In the genomic region with DNA sequence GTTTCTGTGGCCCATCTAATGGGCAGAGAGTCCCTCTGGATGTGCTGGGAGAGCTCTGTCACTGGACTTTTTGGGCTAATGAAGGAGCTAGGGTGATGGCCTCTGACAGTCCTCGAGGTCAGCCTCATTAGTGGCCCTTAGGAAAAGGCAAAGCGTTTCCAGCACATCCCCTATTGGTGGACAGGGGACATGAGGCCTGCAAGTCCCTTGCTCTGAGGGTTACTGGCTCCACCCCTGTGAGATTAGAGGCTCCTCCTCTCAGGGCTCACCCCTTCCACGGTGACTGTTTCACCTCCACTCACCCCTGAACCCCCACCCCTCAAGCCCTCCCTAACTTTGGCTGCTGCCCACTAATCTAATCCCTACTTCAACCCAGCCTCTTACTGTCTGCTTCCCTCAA, we compare ENCODE assay signal across 1 cellular context.
TF ChIP-seq lines count a peak whose summit lies in the region.

No MANE protein-coding gene starts in this region.

TF ChIP-seq in GM12878, 131 proteins besides CTCF, POLR2A, EP300 and RAD21:
- no peak for TF ChIP-seq SMAD1 (IDR thresholded peaks at IDR 0.05; ENCODE audit: low read depth, partially characterized antibody)
- no peak for TF ChIP-seq EZH2 (IDR thresholded peaks at IDR 0.05; ENCODE audit: borderline replicate concordance, control insufficient read depth, low read depth, low read length)
- TF ChIP-seq SP1 (IDR thresholded peaks at IDR 0.05; ENCODE audit: low read depth, low read length) = no peak
- TF ChIP-seq NR2C1 (IDR thresholded peaks at IDR 0.05) = no peak
- TF ChIP-seq FOXM1 (IDR thresholded peaks at IDR 0.05; ENCODE audit: low read depth, low read length) = no peak
- TF ChIP-seq, protein P1, sequence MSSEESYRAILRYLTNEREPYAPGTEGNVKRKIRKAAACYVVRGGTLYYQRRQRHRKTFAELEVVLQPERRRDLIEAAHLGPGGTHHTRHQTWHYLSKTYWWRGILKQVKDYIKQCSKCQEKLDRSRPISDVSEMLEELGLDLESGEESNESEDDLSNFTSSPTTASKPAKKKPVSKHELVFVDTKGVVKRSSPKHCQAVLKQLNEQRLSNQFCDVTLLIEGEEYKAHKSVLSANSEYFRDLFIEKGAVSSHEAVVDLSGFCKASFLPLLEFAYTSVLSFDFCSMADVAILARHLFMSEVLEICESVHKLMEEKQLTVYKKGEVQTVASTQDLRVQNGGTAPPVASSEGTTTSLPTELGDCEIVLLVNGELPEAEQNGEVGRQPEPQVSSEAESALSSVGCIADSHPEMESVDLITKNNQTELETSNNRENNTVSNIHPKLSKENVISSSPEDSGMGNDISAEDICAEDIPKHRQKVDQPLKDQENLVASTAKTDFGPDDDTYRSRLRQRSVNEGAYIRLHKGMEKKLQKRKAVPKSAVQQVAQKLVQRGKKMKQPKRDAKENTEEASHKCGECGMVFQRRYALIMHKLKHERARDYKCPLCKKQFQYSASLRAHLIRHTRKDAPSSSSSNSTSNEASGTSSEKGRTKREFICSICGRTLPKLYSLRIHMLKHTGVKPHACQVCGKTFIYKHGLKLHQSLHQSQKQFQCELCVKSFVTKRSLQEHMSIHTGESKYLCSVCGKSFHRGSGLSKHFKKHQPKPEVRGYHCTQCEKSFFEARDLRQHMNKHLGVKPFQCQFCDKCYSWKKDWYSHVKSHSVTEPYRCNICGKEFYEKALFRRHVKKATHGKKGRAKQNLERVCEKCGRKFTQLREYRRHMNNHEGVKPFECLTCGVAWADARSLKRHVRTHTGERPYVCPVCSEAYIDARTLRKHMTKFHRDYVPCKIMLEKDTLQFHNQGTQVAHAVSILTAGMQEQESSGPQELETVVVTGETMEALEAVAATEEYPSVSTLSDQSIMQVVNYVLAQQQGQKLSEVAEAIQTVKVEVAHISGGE (CRISPR knock-in tag; IDR thresholded peaks at IDR 0.05) = no peak
- TF ChIP-seq, protein P2, sequence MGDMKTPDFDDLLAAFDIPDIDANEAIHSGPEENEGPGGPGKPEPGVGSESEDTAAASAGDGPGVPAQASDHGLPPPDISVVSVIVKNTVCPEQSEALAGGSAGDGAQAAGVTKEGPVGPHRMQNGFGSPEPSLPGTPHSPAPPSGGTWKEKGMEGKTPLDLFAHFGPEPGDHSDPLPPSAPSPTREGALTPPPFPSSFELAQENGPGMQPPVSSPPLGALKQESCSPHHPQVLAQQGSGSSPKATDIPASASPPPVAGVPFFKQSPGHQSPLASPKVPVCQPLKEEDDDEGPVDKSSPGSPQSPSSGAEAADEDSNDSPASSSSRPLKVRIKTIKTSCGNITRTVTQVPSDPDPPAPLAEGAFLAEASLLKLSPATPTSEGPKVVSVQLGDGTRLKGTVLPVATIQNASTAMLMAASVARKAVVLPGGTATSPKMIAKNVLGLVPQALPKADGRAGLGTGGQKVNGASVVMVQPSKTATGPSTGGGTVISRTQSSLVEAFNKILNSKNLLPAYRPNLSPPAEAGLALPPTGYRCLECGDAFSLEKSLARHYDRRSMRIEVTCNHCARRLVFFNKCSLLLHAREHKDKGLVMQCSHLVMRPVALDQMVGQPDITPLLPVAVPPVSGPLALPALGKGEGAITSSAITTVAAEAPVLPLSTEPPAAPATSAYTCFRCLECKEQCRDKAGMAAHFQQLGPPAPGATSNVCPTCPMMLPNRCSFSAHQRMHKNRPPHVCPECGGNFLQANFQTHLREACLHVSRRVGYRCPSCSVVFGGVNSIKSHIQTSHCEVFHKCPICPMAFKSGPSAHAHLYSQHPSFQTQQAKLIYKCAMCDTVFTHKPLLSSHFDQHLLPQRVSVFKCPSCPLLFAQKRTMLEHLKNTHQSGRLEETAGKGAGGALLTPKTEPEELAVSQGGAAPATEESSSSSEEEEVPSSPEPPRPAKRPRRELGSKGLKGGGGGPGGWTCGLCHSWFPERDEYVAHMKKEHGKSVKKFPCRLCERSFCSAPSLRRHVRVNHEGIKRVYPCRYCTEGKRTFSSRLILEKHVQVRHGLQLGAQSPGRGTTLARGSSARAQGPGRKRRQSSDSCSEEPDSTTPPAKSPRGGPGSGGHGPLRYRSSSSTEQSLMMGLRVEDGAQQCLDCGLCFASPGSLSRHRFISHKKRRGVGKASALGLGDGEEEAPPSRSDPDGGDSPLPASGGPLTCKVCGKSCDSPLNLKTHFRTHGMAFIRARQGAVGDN (IDR thresholded peaks at IDR 0.05) = no peak
- TF ChIP-seq TCF12 (IDR thresholded peaks at IDR 0.05; ENCODE audit: low read depth, low read length) = no peak
- TF ChIP-seq, protein P3, sequence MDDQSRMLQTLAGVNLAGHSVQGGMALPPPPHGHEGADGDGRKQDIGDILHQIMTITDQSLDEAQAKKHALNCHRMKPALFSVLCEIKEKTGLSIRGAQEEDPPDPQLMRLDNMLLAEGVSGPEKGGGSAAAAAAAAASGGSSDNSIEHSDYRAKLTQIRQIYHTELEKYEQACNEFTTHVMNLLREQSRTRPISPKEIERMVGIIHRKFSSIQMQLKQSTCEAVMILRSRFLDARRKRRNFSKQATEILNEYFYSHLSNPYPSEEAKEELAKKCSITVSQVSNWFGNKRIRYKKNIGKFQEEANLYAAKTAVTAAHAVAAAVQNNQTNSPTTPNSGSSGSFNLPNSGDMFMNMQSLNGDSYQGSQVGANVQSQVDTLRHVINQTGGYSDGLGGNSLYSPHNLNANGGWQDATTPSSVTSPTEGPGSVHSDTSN (IDR thresholded peaks at IDR 0.05; ENCODE audit: insufficient replicate concordance, low read depth, low read length) = no peak
- no peak for TF ChIP-seq CREB1 (IDR thresholded peaks at IDR 0.05; ENCODE audit: low read depth)
- TF ChIP-seq, protein P4, sequence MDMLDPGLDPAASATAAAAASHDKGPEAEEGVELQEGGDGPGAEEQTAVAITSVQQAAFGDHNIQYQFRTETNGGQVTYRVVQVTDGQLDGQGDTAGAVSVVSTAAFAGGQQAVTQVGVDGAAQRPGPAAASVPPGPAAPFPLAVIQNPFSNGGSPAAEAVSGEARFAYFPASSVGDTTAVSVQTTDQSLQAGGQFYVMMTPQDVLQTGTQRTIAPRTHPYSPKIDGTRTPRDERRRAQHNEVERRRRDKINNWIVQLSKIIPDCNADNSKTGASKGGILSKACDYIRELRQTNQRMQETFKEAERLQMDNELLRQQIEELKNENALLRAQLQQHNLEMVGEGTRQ (IDR thresholded peaks at IDR 0.05; ENCODE audit: borderline replicate concordance, low read depth, low read length) = no peak
- TF ChIP-seq RBBP5 (conservative IDR thresholded peaks at IDR 0.05) = no peak
- TF ChIP-seq BMI1 (IDR thresholded peaks at IDR 0.05; ENCODE audit: borderline replicate concordance) = no peak
- TF ChIP-seq, protein P5, sequence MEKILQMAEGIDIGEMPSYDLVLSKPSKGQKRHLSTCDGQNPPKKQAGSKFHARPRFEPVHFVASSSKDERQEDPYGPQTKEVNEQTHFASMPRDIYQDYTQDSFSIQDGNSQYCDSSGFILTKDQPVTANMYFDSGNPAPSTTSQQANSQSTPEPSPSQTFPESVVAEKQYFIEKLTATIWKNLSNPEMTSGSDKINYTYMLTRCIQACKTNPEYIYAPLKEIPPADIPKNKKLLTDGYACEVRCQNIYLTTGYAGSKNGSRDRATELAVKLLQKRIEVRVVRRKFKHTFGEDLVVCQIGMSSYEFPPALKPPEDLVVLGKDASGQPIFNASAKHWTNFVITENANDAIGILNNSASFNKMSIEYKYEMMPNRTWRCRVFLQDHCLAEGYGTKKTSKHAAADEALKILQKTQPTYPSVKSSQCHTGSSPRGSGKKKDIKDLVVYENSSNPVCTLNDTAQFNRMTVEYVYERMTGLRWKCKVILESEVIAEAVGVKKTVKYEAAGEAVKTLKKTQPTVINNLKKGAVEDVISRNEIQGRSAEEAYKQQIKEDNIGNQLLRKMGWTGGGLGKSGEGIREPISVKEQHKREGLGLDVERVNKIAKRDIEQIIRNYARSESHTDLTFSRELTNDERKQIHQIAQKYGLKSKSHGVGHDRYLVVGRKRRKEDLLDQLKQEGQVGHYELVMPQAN (conservative IDR thresholded peaks at IDR 0.05) = no peak
- no peak for TF ChIP-seq BHLHE40 (IDR thresholded peaks at IDR 0.05; ENCODE audit: borderline replicate concordance in 1 of 2, low read depth in 2 of 2, low read length in 1 of 2)
- TF ChIP-seq CBX5 (IDR thresholded peaks at IDR 0.05; ENCODE audit: low read depth) = no peak
